ENCODE assay signal across 10 cellular contexts in the genomic region with DNA sequence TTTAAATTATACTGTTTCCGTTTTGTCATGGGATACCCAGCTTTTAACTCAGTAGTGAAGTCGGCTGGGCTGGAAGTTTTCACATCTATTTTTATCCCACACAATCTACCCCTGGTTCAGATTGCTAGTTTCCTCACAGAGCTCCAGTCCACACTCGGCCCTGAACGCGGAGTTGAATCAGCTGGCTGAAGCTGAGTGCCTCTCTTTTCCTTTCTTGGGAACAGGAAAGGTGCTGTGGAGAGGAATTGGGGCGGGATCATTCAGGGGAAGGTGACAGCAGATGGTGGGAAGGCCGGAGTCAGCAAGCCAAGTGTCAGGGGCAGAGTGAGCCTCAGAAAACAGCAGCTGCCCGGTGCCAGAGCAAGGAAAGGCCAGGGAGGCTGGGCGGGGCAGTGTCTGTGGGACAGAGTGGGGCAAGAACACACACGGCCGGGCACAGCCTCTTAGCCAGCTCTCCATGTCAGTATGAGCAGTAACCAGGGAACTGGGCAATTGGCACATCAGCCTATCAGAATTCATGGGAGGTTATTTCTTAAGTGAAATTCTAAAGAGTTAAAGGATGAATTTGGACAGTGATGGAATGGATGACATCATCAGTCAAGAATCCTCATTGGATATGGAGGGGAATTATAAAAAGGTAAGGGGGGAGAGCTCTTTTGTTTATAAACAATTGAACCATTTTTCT. TPM values are rescaled to one million over a fixed set of nuclear protein-coding genes. Genes with fewer than 3 reads are reported as not detected.
DNase-seq lines count a peak whose midpoint lies in the region; ATAC-seq and TF ChIP-seq lines count a peak whose summit lies in the region.
"Had no signal": no experiment of that assay in that cellular context is flagged by ENCODE, and none has a peak within 500 bp of the region (broad histone marks: within the 10 kb centered on the region; RNA-seq: fewer than 3 reads in every experiment).

No MANE protein-coding gene starts in this region.

- in situ Hi-C loops in astrocyte of the spinal cord (cut with HindIII; ENCODE audit: low sequenced_read_pairs) = no loop called here
- in situ Hi-C loops in GM13977 (cut with MboI; ENCODE audit: low pct_unique_long_range_greater_than_20kb, low sequenced_read_pairs, unreplicated experiment) = no loop called here

- H3K27ac ChIP-seq in iPS-20b (ENCODE audit: low read length) = peak overlapping the region; percentile 17

- peak overlapping the region; percentile 57; the same call in 1 of the 2 replicates for H3K9ac ChIP-seq in iPS-20b (ENCODE audit: low read depth, low read length)

- TF ChIP-seq CTCF in astrocyte of the spinal cord (IDR thresholded peaks at IDR 0.05; ENCODE audit: low read depth, low read length) (no peak), GM13977 (IDR thresholded peaks at IDR 0.05; ENCODE audit: extremely low read depth, insufficient read depth, missing control alignments) (no peak)

- H3K4me3 Mint-ChIP-seq in stimulated activated memory B cell treated with anti-CD40 and anti-IgM and Interleukin-4, amounts not matched to agents 10 μg/mL and 1 μg/mL and 100 μg/mL, for 72 hours = peak overlapping the region; percentile 5
- H3K4me3 Mint-ChIP-seq in immature natural killer cell = no peak overlapping the region
- H3K4me3 Mint-ChIP-seq: activated B cell treated with CpG ODN at 0.5 μM for 24 hours; CD4-positive, CD25-positive, alpha-beta regulatory T cell had no signal

- peaks cover 3% of the 10 kb centered on the region for H3K9me3 Mint-ChIP-seq in stimulated activated memory B cell treated with anti-CD40 and anti-IgM and Interleukin-4, amounts not matched to agents 10 μg/mL and 1 μg/mL and 100 μg/mL, for 72 hours
- no peaks in the 10 kb centered on the region for H3K9me3 Mint-ChIP-seq in immature natural killer cell

- peaks cover 19% of the 10 kb centered on the region for H3K27me3 Mint-ChIP-seq in stimulated activated memory B cell treated with anti-CD40 and anti-IgM and Interleukin-4, amounts not matched to agents 10 μg/mL and 1 μg/mL and 100 μg/mL, for 72 hours
- peaks cover 0 to 9% (median 9%) of the 10 kb centered on the region in 3 donors for H3K27me3 Mint-ChIP-seq in immature natural killer cell (ENCODE audit: low read depth in 3 of 3)

- no peaks in the 10 kb centered on the region for H3K36me3 ChIP-seq in iPS-20b (ENCODE audit: insufficient read depth, low read depth, low read length)

- DNase-seq in NCI-H82 (lab: John Stamatoyannopoulos, UW) = peak; percentile 72
- DNase-seq in NCI-H82 treated with DMSO at 0.1 percent for 48 hours (lab: John Stamatoyannopoulos, UW; ENCODE audit: unreplicated experiment) = no peak
- DNase-seq in astrocyte of the spinal cord (ENCODE audit: low read depth, low spot score) = peak; percentile 67
- no peak for DNase-seq in immature natural killer cell
- no peak for DNase-seq in GM13977 (ENCODE audit: low spot score)
- no peak for DNase-seq in NCI-H1092 (lab: John Stamatoyannopoulos, UW)
- DNase-seq: activated B cell treated with CpG ODN at 0.5 μM for 24 hours; CD4-positive, CD25-positive, alpha-beta regulatory T cell had no signal

- H3K27ac Mint-ChIP-seq in stimulated activated memory B cell treated with anti-CD40 and anti-IgM and Interleukin-4, amounts not matched to agents 10 μg/mL and 1 μg/mL and 100 μg/mL, for 72 hours = no peak overlapping the region
- no peak overlapping the region for H3K27ac Mint-ChIP-seq in immature natural killer cell
- H3K27ac Mint-ChIP-seq: activated B cell treated with CpG ODN at 0.5 μM for 24 hours; CD4-positive, CD25-positive, alpha-beta regulatory T cell had no signal

- no peaks in the 10 kb centered on the region for H3K9me3 ChIP-seq in iPS-20b (ENCODE audit: insufficient read depth, low read depth, low read length)

- ATAC-seq in stimulated activated memory B cell treated with anti-CD40 and anti-IgM and Interleukin-4, amounts not matched to agents 10 μg/mL and 1 μg/mL and 100 μg/mL, for 72 hours = peak; percentile 27

- no peak overlapping the region for H3K4me3 ChIP-seq in astrocyte of the spinal cord (ENCODE audit: low read depth, low read length)
- peak overlapping the region; percentile 4; the same call in 1 of the 2 replicates for H3K4me3 ChIP-seq in iPS-20b (ENCODE audit: low read length)

- no peaks in the 10 kb centered on the region for H3K27me3 ChIP-seq in iPS-20b (ENCODE audit: insufficient read depth, low read length)

- peaks cover 6% of the 10 kb centered on the region for H3K4me1 Mint-ChIP-seq in stimulated activated memory B cell treated with anti-CD40 and anti-IgM and Interleukin-4, amounts not matched to agents 10 μg/mL and 1 μg/mL and 100 μg/mL, for 72 hours
- H3K4me1 Mint-ChIP-seq in immature natural killer cell = peaks cover 3 to 12% of the 10 kb centered on the region in 2 donors
- H3K4me1 Mint-ChIP-seq: CD4-positive, CD25-positive, alpha-beta regulatory T cell had no signal

- no peaks in the 10 kb centered on the region for H3K36me3 Mint-ChIP-seq in stimulated activated memory B cell treated with anti-CD40 and anti-IgM and Interleukin-4, amounts not matched to agents 10 μg/mL and 1 μg/mL and 100 μg/mL, for 72 hours
- H3K36me3 Mint-ChIP-seq in immature natural killer cell = no peaks in the 10 kb centered on the region
- H3K36me3 Mint-ChIP-seq: CD4-positive, CD25-positive, alpha-beta regulatory T cell had no signal

- peaks cover 38% of the 10 kb centered on the region for H3K4me1 ChIP-seq in iPS-20b (ENCODE audit: insufficient read depth, low read length)

RNA-seq across cellular contexts. Expression of gene SCHIP1, which starts 13.3 kb away (rescaled TPM):
- not detected for polyA plus RNA-seq in immature natural killer cell
- polyA plus RNA-seq: CD4-positive, CD25-positive, alpha-beta regulatory T cell had no signal

Comparison
In these comparisons a context has a peak if more than half of its experiments do, and no peak if none do; other contexts are left out.
1. DNase-seq: peak in NCI-H82 (single experiment) and astrocyte of the spinal cord (single experiment); none in NCI-H82 treated with DMSO at 0.1 percent for 48 hours (single experiment), immature natural killer cell (0 of 3), GM13977 (single experiment) and NCI-H1092 (single experiment).